ENCODE assay signal across 8 cellular contexts in genomic region chrX:135973548-135974278, GRCh38. TPM values are rescaled to one million over a fixed set of nuclear protein-coding genes. Genes with fewer than 3 reads are reported as not detected.
DNase-seq lines count a peak whose midpoint lies in the region; ATAC-seq and TF ChIP-seq lines count a peak whose summit lies in the region.

TSS of gene MMGT1 (minus strand) at chrX:135973988. CDS start at chrX:135973675, 313 bp downstream.

- peak within 1 kb of the TSS; percentile 79 for H3K4me2 ChIP-seq in hepatocyte

- H3K79me2 ChIP-seq in hepatocyte, result peaks cover 36% of the 10 kb centered on the region

- TF ChIP-seq POLR2A in GM18505 (IDR thresholded peaks at IDR 0.05; ENCODE audit: borderline replicate concordance, extremely low read depth, insufficient read depth, insufficient read length), result peak; percentile 72

- H3K27me3 ChIP-seq in hepatocyte, result no peaks in the 10 kb centered on the region
- H3K27me3 ChIP-seq in aorta (ENCODE audit: control insufficient read depth in 1 of 2, insufficient read depth in 2 of 2, low read length in 1 of 2), result no peaks in the 10 kb centered on the region

- intact Hi-C loops in aorta (cut with DNase I), result loop anchor here in 1 of 2 donors (2.0 to 5.0 kb wide), 2 partner anchors 453 to 524 kb away; partner anchors contain the start of genes HTATSF1 and INTS6L

- ATAC-seq in GM18505 (IDR thresholded peaks at IDR 0.05; ENCODE audit: unreplicated experiment), result peak; percentile 83
- peak; percentile 73 for ATAC-seq in HG02973 (IDR thresholded peaks at IDR 0.05; ENCODE audit: unreplicated experiment)
- ATAC-seq in aorta (ENCODE audit: low FRiP score), result peak; percentile 91

- no peaks in the 10 kb centered on the region for H3K9me2 ChIP-seq in hepatocyte (replicated peaks; ENCODE audit: insufficient read depth)

- peak within 1 kb of the TSS; percentile 76 for H2AFZ ChIP-seq in hepatocyte

- H3K9me3 ChIP-seq in hepatocyte (ENCODE audit: low read depth), result no peaks in the 10 kb centered on the region
- no peaks in the 10 kb centered on the region for H3K9me3 ChIP-seq in aorta (ENCODE audit: control insufficient read depth, low read length)

- in situ Hi-C loops in astrocyte of the cerebellum (cut with HindIII; ENCODE audit: low sequenced_read_pairs), result no loop called here

- H3K36me3 ChIP-seq in hepatocyte (replicated peaks; ENCODE audit: insufficient read depth, low read depth) (no peaks in the 10 kb centered on the region), aorta (ENCODE audit: control insufficient read depth in 1 of 2, insufficient read depth in 2 of 2, low read length in 1 of 2) (no peaks in the 10 kb centered on the region)

- H3K4me1 ChIP-seq in hepatocyte (ENCODE audit: insufficient read depth) (peaks cover 9% of the 10 kb centered on the region), aorta (ENCODE audit: control insufficient read depth in 1 of 2, insufficient read depth in 2 of 2, low read length in 2 of 2) (no peaks in the 10 kb centered on the region)

- WGBS in hepatocyte (ENCODE audit: low lambda C conversion rate, missing lambda C conversion rate), result 57% methylated on average over 40 of the region's 65 CpGs
- WGBS in aorta, 2 donors, result 1 to 39% methylated on average over 49 to 51 of the region's 65 CpGs

- TF ChIP-seq CTCF in astrocyte of the cerebellum (IDR thresholded peaks at IDR 0.05; ENCODE audit: low read depth, low read length, missing control alignments) (no peak), hepatocyte (IDR thresholded peaks at IDR 0.05; ENCODE audit: poor library complexity) (no peak)

- no peaks in the 10 kb centered on the region for H4K20me1 ChIP-seq in hepatocyte (ENCODE audit: insufficient read depth, poor library complexity, severe bottlenecking)

- H3K4me3 ChIP-seq in astrocyte of the cerebellum (ENCODE audit: low read depth, low read length) (peak within 1 kb of the TSS; percentile 53), hepatocyte (peak within 1 kb of the TSS; percentile 72), aorta (ENCODE audit: low read length in 2 of 2) (peak within 1 kb of the TSS; percentile 22 to 76)

- peak; percentile 59 for DNase-seq in NCI-H2029 treated with DMSO at 0.1 percent for 48 hours (lab: John Stamatoyannopoulos, UW)
- peak; percentile 74 for DNase-seq in T-helper 9 cell
- DNase-seq in astrocyte of the cerebellum (ENCODE audit: low read depth), result peak; percentile 53
- DNase-seq in hepatocyte (ENCODE audit: low spot score), result peak; percentile 90
- DNase-seq in renal cortical epithelial cell (ENCODE audit: low read depth), result peak; percentile 61
- DNase-seq in aorta, result peak; percentile 91 to 93

- H3K27ac ChIP-seq in hepatocyte, result peak within 1 kb of the TSS; percentile 98
- peak within 1 kb of the TSS; percentile 29 to 92 for H3K27ac ChIP-seq in aorta (ENCODE audit: low read depth in 1 of 2, low read length in 2 of 2)

RNA-seq across cellular contexts. Expression of gene MMGT1, which starts in this region (rescaled TPM):
- total RNA-seq in hepatocyte (20.7 and 25.1 TPM in 2 replicates), renal cortical epithelial cell (10.2 and 21.0 TPM in 2 replicates), aorta (10 to 100 TPM; 27.8 to 33.1 TPM)
- polyA plus RNA-seq in hepatocyte (10.2 and 11.9 TPM in 2 replicates), aorta (10 to 100 TPM; 19.3 to 25.3 TPM)

Comparison
In these comparisons a context has a peak if more than half of its experiments do, and no peak if none do; other contexts are left out.
1. Peak in every context shown above with its lines: DNase-seq, ATAC-seq, H3K4me3 ChIP-seq and H3K27ac ChIP-seq.